Comparison of ENCODE assay signal across 14 cellular contexts in the genomic region with DNA sequence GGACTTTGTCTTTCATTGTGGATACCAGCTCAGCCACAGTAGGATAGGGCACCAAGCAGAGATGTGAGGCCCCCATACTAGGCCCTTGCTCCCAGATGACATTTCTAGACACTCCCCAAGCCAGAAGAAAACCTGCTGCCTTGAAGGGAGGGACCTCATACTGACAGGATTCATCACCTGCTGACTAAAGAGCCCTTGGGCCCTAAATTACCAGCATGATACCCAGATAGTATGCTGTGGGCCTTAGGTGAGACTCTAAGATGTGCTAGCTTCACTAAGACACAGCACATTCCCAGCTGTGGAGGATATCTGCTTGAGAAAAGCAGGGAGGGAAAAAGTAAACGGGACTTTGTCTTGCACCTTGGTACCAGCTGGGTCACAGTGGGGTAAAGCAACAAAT.
DNase-seq lines count a peak whose midpoint lies in the region; ATAC-seq, FAIRE-seq and TF ChIP-seq lines count a peak whose summit lies in the region.
"Had no signal": no experiment of that assay in that cellular context is flagged by ENCODE, and none has a peak within 500 bp of the region (broad histone marks: within the 10 kb centered on the region; RNA-seq: fewer than 3 reads in every experiment).

No MANE protein-coding gene starts in this region.

- H3K27ac ChIP-seq in C4-2B: peak overlapping the region; percentile 23
- H3K27ac ChIP-seq: adrenal gland; BLaER1 treated with 17β-estradiol and CSF1 and Interleukin-3, amounts not matched to agents 10 nM and 100 nM; hepatocyte; neutrophil had no signal

- peak; percentile 10 for ATAC-seq in GM19455 (IDR thresholded peaks at IDR 0.05; ENCODE audit: unreplicated experiment)
- peak; percentile 4 for ATAC-seq in HG03045 (IDR thresholded peaks at IDR 0.05; ENCODE audit: unreplicated experiment)
- ATAC-seq in GM18870 (IDR thresholded peaks at IDR 0.05; ENCODE audit: unreplicated experiment): no peak

- H3K27me3 ChIP-seq in bronchial epithelial cell (ENCODE audit: control insufficient read depth, insufficient read depth, low read length): no peaks in the 10 kb centered on the region
- H3K27me3 ChIP-seq: adrenal gland; BLaER1 treated with 17β-estradiol and CSF1 and Interleukin-3, amounts not matched to agents 10 nM and 100 nM; hepatocyte; neutrophil had no signal

- TF ChIP-seq CTCF in C4-2B (conservative IDR thresholded peaks at IDR 0.05) (no peak), bronchial epithelial cell (IDR thresholded peaks at IDR 0.05; ENCODE audit: insufficient read depth, low read length, severe bottlenecking) (no peak)

- H3K4me3 ChIP-seq in bronchial epithelial cell (ENCODE audit: low read depth, low read length): no peak overlapping the region
- H3K4me3 ChIP-seq: adrenal gland; BLaER1 treated with 17β-estradiol and CSF1 and Interleukin-3, amounts not matched to agents 10 nM and 100 nM; hepatocyte had no signal

- no peaks in the 10 kb centered on the region for H3K36me3 ChIP-seq in bronchial epithelial cell (ENCODE audit: control insufficient read depth, insufficient read depth, low read length)
- H3K36me3 ChIP-seq: adrenal gland, neutrophil had no signal

- DNase-seq in bronchial epithelial cell (ENCODE audit: low read depth) (peak; percentile 33), hepatic stellate cell (ENCODE audit: low spot score) (no peak), cerebellar nuclear complex (lab: John Stamatoyannopoulos, UW) (no peak)
- DNase-seq in stimulated activated CD4-positive, alpha-beta T cell treated with anti-CD3 and anti-CD28 coated beads, Interleukin-2, amount 100 ng/mL, for 48 hours: no peak
- DNase-seq: NCI-H1436 treated with DMSO at 0.1 percent for 48 hours had no signal

- no peak for FAIRE-seq in bronchial epithelial cell (lab: Jason Lieb, UNC)
- FAIRE-seq: urothelium cell line had no signal
